1 cellular context compared by ENCODE assay signal in genomic region chr7:121005996-121006565, GRCh38.
A peak's percentile ranks its signal among the peaks of the same experiment; 100 is the strongest.
TF ChIP-seq lines count a peak whose summit lies in the region.

No MANE protein-coding gene starts in this region.

TF ChIP-seq in K562, 482 proteins besides CTCF, POLR2A, EP300 and RAD21 (continues in another document):
- TF ChIP-seq AFF4 (CRISPR knock-in tag; IDR thresholded peaks at IDR 0.05) (no peak), LCOR (CRISPR knock-in tag; IDR thresholded peaks at IDR 0.05) (peak; percentile 36; the same call in 1 of the 2 replicates), ZNF766 (CRISPR knock-in tag; conservative IDR thresholded peaks at IDR 0.05) (peak; percentile 83), ZNF12 (CRISPR knock-in tag; IDR thresholded peaks at IDR 0.05) (no peak), ARID4B (CRISPR knock-in tag; IDR thresholded peaks at IDR 0.05) (no peak), LEF1 (IDR thresholded peaks at IDR 0.05) (no peak), MEF2A (IDR thresholded peaks at IDR 0.05; ENCODE audit: control insufficient read depth, low read depth, low read length) (no peak), DACH1 (IDR thresholded peaks at IDR 0.05; ENCODE audit: partially characterized antibody) (peak; percentile 5), HNRNPH1 (optimal IDR thresholded peaks at IDR 0.05; ENCODE audit: low read depth, low read length) (no peak), SMAD3 (CRISPR knock-in tag; conservative IDR thresholded peaks at IDR 0.05) (no peak), EHMT2 (IDR thresholded peaks at IDR 0.05) (no peak), SNRNP70 (optimal IDR thresholded peaks at IDR 0.05; ENCODE audit: low read depth, low read length) (no peak), PRMT5 (CRISPR knock-in tag; IDR thresholded peaks at IDR 0.05) (no peak), CEBPG (CRISPR knock-in tag; IDR thresholded peaks at IDR 0.05) (no peak), CEBPG (tag; conservative IDR thresholded peaks at IDR 0.05 in 1 of 2, IDR thresholded peaks at IDR 0.05 in 1 of 2) (no peak), NR1H2 (CRISPR knock-in tag; IDR thresholded peaks at IDR 0.05) (no peak), U2AF2 (optimal IDR thresholded peaks at IDR 0.05; ENCODE audit: low read depth, low read length) (no peak), KAT8 (IDR thresholded peaks at IDR 0.05; ENCODE audit: low read depth) (no peak), FOXJ2 (tag; IDR thresholded peaks at IDR 0.05) (0 out of 2 replicates have a peak, but pooled peaks have one; percentile 45), MLLT1 (IDR thresholded peaks at IDR 0.05) (peak in 1 of 2 experiments; percentile 37; a peak in 1 of 4 replicates), ZFP1 (CRISPR knock-in tag; IDR thresholded peaks at IDR 0.05) (no peak), RAD51 (IDR thresholded peaks at IDR 0.05; ENCODE audit: borderline replicate concordance, low read depth) (no peak), NCOA6 (IDR thresholded peaks at IDR 0.05) (no peak), CTBP1 (IDR thresholded peaks at IDR 0.05; ENCODE audit: borderline replicate concordance) (0 out of 2 replicates have a peak, but pooled peaks have one; percentile 5), ZNF584 (CRISPR knock-in tag; IDR thresholded peaks at IDR 0.05; ENCODE audit: low read depth) (no peak), GMEB1 (CRISPR knock-in tag; IDR thresholded peaks at IDR 0.05) (no peak), GABPA (tag; conservative IDR thresholded peaks at IDR 0.05; ENCODE audit: low read depth) (no peak)
- TF ChIP-seq, protein P1, sequence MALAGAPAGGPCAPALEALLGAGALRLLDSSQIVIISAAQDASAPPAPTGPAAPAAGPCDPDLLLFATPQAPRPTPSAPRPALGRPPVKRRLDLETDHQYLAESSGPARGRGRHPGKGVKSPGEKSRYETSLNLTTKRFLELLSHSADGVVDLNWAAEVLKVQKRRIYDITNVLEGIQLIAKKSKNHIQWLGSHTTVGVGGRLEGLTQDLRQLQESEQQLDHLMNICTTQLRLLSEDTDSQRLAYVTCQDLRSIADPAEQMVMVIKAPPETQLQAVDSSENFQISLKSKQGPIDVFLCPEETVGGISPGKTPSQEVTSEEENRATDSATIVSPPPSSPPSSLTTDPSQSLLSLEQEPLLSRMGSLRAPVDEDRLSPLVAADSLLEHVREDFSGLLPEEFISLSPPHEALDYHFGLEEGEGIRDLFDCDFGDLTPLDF (CRISPR knock-in tag; IDR thresholded peaks at IDR 0.05), result peak; percentile 34; the same call in 1 of the 2 replicates
- TF ChIP-seq, protein P2, sequence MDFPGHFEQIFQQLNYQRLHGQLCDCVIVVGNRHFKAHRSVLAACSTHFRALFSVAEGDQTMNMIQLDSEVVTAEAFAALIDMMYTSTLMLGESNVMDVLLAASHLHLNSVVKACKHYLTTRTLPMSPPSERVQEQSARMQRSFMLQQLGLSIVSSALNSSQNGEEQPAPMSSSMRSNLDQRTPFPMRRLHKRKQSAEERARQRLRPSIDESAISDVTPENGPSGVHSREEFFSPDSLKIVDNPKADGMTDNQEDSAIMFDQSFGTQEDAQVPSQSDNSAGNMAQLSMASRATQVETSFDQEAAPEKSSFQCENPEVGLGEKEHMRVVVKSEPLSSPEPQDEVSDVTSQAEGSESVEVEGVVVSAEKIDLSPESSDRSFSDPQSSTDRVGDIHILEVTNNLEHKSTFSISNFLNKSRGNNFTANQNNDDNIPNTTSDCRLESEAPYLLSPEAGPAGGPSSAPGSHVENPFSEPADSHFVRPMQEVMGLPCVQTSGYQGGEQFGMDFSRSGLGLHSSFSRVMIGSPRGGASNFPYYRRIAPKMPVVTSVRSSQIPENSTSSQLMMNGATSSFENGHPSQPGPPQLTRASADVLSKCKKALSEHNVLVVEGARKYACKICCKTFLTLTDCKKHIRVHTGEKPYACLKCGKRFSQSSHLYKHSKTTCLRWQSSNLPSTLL (IDR thresholded peaks at IDR 0.05), result no peak; the same call in 1 of the 2 replicates
- TF ChIP-seq, protein P3, sequence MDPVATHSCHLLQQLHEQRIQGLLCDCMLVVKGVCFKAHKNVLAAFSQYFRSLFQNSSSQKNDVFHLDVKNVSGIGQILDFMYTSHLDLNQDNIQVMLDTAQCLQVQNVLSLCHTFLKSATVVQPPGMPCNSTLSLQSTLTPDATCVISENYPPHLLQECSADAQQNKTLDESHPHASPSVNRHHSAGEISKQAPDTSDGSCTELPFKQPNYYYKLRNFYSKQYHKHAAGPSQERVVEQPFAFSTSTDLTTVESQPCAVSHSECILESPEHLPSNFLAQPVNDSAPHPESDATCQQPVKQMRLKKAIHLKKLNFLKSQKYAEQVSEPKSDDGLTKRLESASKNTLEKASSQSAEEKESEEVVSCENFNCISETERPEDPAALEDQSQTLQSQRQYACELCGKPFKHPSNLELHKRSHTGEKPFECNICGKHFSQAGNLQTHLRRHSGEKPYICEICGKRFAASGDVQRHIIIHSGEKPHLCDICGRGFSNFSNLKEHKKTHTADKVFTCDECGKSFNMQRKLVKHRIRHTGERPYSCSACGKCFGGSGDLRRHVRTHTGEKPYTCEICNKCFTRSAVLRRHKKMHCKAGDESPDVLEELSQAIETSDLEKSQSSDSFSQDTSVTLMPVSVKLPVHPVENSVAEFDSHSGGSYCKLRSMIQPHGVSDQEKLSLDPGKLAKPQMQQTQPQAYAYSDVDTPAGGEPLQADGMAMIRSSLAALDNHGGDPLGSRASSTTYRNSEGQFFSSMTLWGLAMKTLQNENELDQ (CRISPR knock-in tag; IDR thresholded peaks at IDR 0.05; ENCODE audit: borderline replicate concordance), result no peak
- TF ChIP-seq, protein P4, sequence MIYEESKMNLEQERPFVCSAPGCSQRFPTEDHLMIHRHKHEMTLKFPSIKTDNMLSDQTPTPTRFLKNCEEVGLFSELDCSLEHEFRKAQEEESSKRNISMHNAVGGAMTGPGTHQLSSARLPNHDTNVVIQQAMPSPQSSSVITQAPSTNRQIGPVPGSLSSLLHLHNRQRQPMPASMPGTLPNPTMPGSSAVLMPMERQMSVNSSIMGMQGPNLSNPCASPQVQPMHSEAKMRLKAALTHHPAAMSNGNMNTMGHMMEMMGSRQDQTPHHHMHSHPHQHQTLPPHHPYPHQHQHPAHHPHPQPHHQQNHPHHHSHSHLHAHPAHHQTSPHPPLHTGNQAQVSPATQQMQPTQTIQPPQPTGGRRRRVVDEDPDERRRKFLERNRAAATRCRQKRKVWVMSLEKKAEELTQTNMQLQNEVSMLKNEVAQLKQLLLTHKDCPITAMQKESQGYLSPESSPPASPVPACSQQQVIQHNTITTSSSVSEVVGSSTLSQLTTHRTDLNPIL (CRISPR knock-in tag; IDR thresholded peaks at IDR 0.05), result 0 out of 2 replicates have a peak, but pooled peaks have one; percentile 19
- TF ChIP-seq, protein P5, sequence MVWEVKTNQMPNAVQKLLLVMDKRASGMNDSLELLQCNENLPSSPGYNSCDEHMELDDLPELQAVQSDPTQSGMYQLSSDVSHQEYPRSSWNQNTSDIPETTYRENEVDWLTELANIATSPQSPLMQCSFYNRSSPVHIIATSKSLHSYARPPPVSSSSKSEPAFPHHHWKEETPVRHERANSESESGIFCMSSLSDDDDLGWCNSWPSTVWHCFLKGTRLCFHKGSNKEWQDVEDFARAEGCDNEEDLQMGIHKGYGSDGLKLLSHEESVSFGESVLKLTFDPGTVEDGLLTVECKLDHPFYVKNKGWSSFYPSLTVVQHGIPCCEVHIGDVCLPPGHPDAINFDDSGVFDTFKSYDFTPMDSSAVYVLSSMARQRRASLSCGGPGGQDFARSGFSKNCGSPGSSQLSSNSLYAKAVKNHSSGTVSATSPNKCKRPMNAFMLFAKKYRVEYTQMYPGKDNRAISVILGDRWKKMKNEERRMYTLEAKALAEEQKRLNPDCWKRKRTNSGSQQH (CRISPR knock-in tag; IDR thresholded peaks at IDR 0.05), result no peak
- TF ChIP-seq, protein P6, sequence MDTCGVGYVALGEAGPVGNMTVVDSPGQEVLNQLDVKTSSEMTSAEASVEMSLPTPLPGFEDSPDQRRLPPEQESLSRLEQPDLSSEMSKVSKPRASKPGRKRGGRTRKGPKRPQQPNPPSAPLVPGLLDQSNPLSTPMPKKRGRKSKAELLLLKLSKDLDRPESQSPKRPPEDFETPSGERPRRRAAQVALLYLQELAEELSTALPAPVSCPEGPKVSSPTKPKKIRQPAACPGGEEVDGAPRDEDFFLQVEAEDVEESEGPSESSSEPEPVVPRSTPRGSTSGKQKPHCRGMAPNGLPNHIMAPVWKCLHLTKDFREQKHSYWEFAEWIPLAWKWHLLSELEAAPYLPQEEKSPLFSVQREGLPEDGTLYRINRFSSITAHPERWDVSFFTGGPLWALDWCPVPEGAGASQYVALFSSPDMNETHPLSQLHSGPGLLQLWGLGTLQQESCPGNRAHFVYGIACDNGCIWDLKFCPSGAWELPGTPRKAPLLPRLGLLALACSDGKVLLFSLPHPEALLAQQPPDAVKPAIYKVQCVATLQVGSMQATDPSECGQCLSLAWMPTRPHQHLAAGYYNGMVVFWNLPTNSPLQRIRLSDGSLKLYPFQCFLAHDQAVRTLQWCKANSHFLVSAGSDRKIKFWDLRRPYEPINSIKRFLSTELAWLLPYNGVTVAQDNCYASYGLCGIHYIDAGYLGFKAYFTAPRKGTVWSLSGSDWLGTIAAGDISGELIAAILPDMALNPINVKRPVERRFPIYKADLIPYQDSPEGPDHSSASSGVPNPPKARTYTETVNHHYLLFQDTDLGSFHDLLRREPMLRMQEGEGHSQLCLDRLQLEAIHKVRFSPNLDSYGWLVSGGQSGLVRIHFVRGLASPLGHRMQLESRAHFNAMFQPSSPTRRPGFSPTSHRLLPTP (IDR thresholded peaks at IDR 0.05; ENCODE audit: borderline replicate concordance, extremely low read depth, insufficient read length), result no peak
